In genomic region chr11:63490551-63491239, GRCh38 we compare ENCODE assay signal across 9 cellular contexts. TPM values are rescaled to one million over a fixed set of nuclear protein-coding genes. Genes with fewer than 3 reads are reported as not detected.
DNase-seq lines count a peak whose midpoint lies in the region; ATAC-seq and TF ChIP-seq lines count a peak whose summit lies in the region.
"Had no signal": no experiment of that assay in that cellular context is flagged by ENCODE, and none has a peak within 500 bp of the region (broad histone marks: within the 10 kb centered on the region; RNA-seq: fewer than 3 reads in every experiment).

Gene PLAAT5, minus strand, starts transcription at chr11:63491167. Its CDS starts 133 bp downstream, at chr11:63491034.

- no peak within 1 kb of the TSS for H3K9ac ChIP-seq in PC-3 (ENCODE audit: low read length)

- H3K27ac ChIP-seq in layer of hippocampus (ENCODE audit: low read depth, low read length) (peak within 1 kb of the TSS; percentile 74), PC-3 (ENCODE audit: low read length) (no peak within 1 kb of the TSS)
- H3K27ac ChIP-seq: 22Rv1 had no signal

- H3K36me3 ChIP-seq in PC-3 (ENCODE audit: low read depth, low read length), result no peaks in the 10 kb centered on the region

- no peaks in the 10 kb centered on the region for H3K4me1 ChIP-seq in PC-3 (ENCODE audit: insufficient read depth, low read length)

- peaks cover 4 to 5% of the 10 kb centered on the region in 2 donors for H3K9me3 Mint-ChIP-seq in stimulated activated naive B cell treated with anti-CD40 and anti-IgM and Interleukin-4, amounts not matched to agents 10 μg/mL and 1 μg/mL and 100 μg/mL, for 72 hours

- H3K9me2 ChIP-seq in PC-3 (replicated peaks; ENCODE audit: low read length), result no peaks in the 10 kb centered on the region

- H4K20me1 ChIP-seq in PC-3 (ENCODE audit: low read length), result no peaks in the 10 kb centered on the region

- H3K27me3 Mint-ChIP-seq in stimulated activated naive B cell treated with anti-CD40 and anti-IgM and Interleukin-4, amounts not matched to agents 10 μg/mL and 1 μg/mL and 100 μg/mL, for 72 hours, result peaks cover 47 to 66% of the 10 kb centered on the region in 2 donors

- H3K27ac Mint-ChIP-seq in stimulated activated naive B cell treated with anti-CD40 and anti-IgM and Interleukin-4, amounts not matched to agents 10 μg/mL and 1 μg/mL and 100 μg/mL, for 72 hours, result no peak within 1 kb of the TSS

- no peak for ATAC-seq in stimulated activated naive B cell treated with anti-CD40 and anti-IgM and Interleukin-4, amounts not matched to agents 10 μg/mL and 1 μg/mL and 100 μg/mL, for 72 hours (replicated peaks)
- no peak for ATAC-seq in PC-3

- CTCF ChIA-PET in PC-3 (lab: Charles Lee), result interaction anchor here (0.6 kb wide), 1 partner anchor 9 kb away, joined by 3 read pairs; no protein-coding TSS in a partner anchor

- H3F3A ChIP-seq in PC-3 (ENCODE audit: low read length, unreplicated experiment), result no peaks in the 10 kb centered on the region

- H3K4me3 ChIP-seq in cardiac fibroblast (replicated peaks in 1 of 2; ENCODE audit: low read depth in 2 of 2, low read length in 2 of 2) (peak within 1 kb of the TSS; percentile 30 to 35), PC-3 (ENCODE audit: low read length) (no peak within 1 kb of the TSS)

- no peaks in the 10 kb centered on the region for H3K9me3 ChIP-seq in PC-3 (ENCODE audit: low read length)

- H2AFZ ChIP-seq in PC-3 (ENCODE audit: low read length), result no peak within 1 kb of the TSS

- TF ChIP-seq CTCF in cardiac fibroblast (IDR thresholded peaks at IDR 0.05; ENCODE audit: low read depth, low read length), result no peak
- no peak for TF ChIP-seq CTCF in PC-3 (conservative IDR thresholded peaks at IDR 0.05; ENCODE audit: low read depth, low read length)

- H3K4me3 Mint-ChIP-seq in stimulated activated naive B cell treated with anti-CD40 and anti-IgM and Interleukin-4, amounts not matched to agents 10 μg/mL and 1 μg/mL and 100 μg/mL, for 72 hours, result peak within 1 kb of the TSS; percentile 44 to 69

- no TSS peak for BruUV-seq in PC-3 (replicated peaks; lab: Mats Ljungman, UMichigan)

- POLR2A ChIA-PET in PC-3 (lab: Charles Lee; ENCODE audit: unreplicated experiment), result no interaction called here

- H3K4me2 ChIP-seq in PC-3 (ENCODE audit: low read length), result no peak within 1 kb of the TSS

- intact Hi-C loops in PC-3 (cut with micrococcal nuclease), result no loop called here

- H3K27me3 ChIP-seq in layer of hippocampus (ENCODE audit: control insufficient read depth, insufficient read depth, low read length) (no peaks in the 10 kb centered on the region), PC-3 (ENCODE audit: low read length) (no peaks in the 10 kb centered on the region)

- H3K36me3 Mint-ChIP-seq in stimulated activated naive B cell treated with anti-CD40 and anti-IgM and Interleukin-4, amounts not matched to agents 10 μg/mL and 1 μg/mL and 100 μg/mL, for 72 hours, result peaks cover 2 to 3% of the 10 kb centered on the region in 2 donors

- peaks cover 5 to 8% of the 10 kb centered on the region in 2 donors for H3K4me1 Mint-ChIP-seq in stimulated activated naive B cell treated with anti-CD40 and anti-IgM and Interleukin-4, amounts not matched to agents 10 μg/mL and 1 μg/mL and 100 μg/mL, for 72 hours

- no peaks in the 10 kb centered on the region for H3K79me2 ChIP-seq in PC-3 (ENCODE audit: low read length)

- DNase-seq in NCI-H146 (lab: John Stamatoyannopoulos, UW) (peak; percentile 18), NCI-H146 treated with DMSO at 0.1 percent for 48 hours (lab: John Stamatoyannopoulos, UW; ENCODE audit: unreplicated experiment) (no peak), cardiac fibroblast (ENCODE audit: low read depth in 2 of 2) (peak; percentile 11 to 64), AG08396 (ENCODE audit: low spot score) (no peak), PC-3 (no peak), activated gamma-delta T cell (lab: John Stamatoyannopoulos, UW) (no peak)
- DNase-seq in stimulated activated naive B cell treated with anti-CD40 and anti-IgM and Interleukin-4, amounts not matched to agents 10 μg/mL and 1 μg/mL and 100 μg/mL, for 72 hours, result no peak

RNA-seq across cellular contexts. Expression of gene PLAAT5, which starts in this region (rescaled TPM):
- not detected in 2 replicates for total RNA-seq in PC-3 (2014; rRNA removed)

Comparison
In these comparisons a context has a peak if more than half of its experiments do, and no peak if none do; other contexts are left out.
1. DNase-seq: peak in NCI-H146 (single experiment) and cardiac fibroblast (2 of 2); none in NCI-H146 treated with DMSO at 0.1 percent for 48 hours (single experiment), stimulated activated naive B cell treated with anti-CD40 and anti-IgM and Interleukin-4, amounts not matched to agents 10 μg/mL and 1 μg/mL and 100 μg/mL, for 72 hours (single experiment), AG08396 (single experiment), PC-3 (single experiment) and activated gamma-delta T cell (single experiment).